Comparison of ENCODE assay signal across 12 cellular contexts in genomic region chr5:177782792-177783633, GRCh38. TPM values are rescaled to one million over a fixed set of nuclear protein-coding genes. Genes with fewer than 3 reads are reported as not detected.
DNase-seq lines count a peak whose midpoint lies in the region; ATAC-seq and TF ChIP-seq lines count a peak whose summit lies in the region.
"Not testable (repeated sequence)": the region's sequence is repeated elsewhere in the genome, so short reads cannot be mapped to it uniquely, and the experiment has no call there.
"Had no signal": no experiment of that assay in that cellular context is flagged by ENCODE, and none has a peak within 500 bp of the region (broad histone marks: within the 10 kb centered on the region; RNA-seq: fewer than 3 reads in every experiment).

TSS of gene FAM153A (minus strand) at chr5:177782899.

- not testable (repeated sequence) for H3K9me3 Mint-ChIP-seq in activated CD8-positive, alpha-beta memory T cell treated with anti-CD3 and anti-CD28 coated beads, Interleukin-2, amount 10 ng/mL, durations not matched to agents 7 days and 5 days (ENCODE audit: low read depth)

- H3K27ac ChIP-seq in body of pancreas; lung (ENCODE audit: low read depth in 1 of 2, low read length in 1 of 2); spleen: not testable (repeated sequence)

- H3K4me1 Mint-ChIP-seq in T-helper 17 cell; activated CD8-positive, alpha-beta memory T cell treated with anti-CD3 and anti-CD28 coated beads, Interleukin-2, amount 10 ng/mL, durations not matched to agents 7 days and 5 days: not testable (repeated sequence)

- not testable (repeated sequence) for H3K4me3 ChIP-seq in body of pancreas, lung
- peak within 1 kb of the TSS in 2 of 8 donors; percentile 9 to 12 for H3K4me3 ChIP-seq in spleen

- peak within 1 kb of the TSS; percentile 41 for H3K4me3 Mint-ChIP-seq in T-helper 17 cell
- not testable (repeated sequence) for H3K4me3 Mint-ChIP-seq in activated CD8-positive, alpha-beta memory T cell treated with anti-CD3 and anti-CD28 coated beads, Interleukin-2, amount 10 ng/mL, durations not matched to agents 7 days and 5 days

- not testable (repeated sequence) for H3K27me3 Mint-ChIP-seq in T-helper 17 cell; activated CD8-positive, alpha-beta memory T cell treated with anti-CD3 and anti-CD28 coated beads, Interleukin-2, amount 10 ng/mL, durations not matched to agents 7 days and 5 days

- H3K36me3 ChIP-seq in body of pancreas (replicated peaks in 1 of 2; ENCODE audit: insufficient read depth in 1 of 2, low read depth in 2 of 2); lung (ENCODE audit: control insufficient read depth in 2 of 2, insufficient read depth in 2 of 2, low read length in 2 of 2); spleen: not testable (repeated sequence)

- CTCF ChIA-PET in activated CD8-positive, alpha-beta memory T cell treated with anti-CD3 and anti-CD28 coated beads, Interleukin-2, amount 10 ng/mL, durations not matched to agents 7 days and 5 days (lab: Charles Lee) = not testable (repeated sequence)

- intact Hi-C loops in body of pancreas (cut with DNase I); Right ventricle myocardium superior (cut with DNase I); spleen (cut with DNase I; ENCODE audit: low total_unique reads): not testable (repeated sequence)

- not testable (repeated sequence) for H3K27me3 ChIP-seq in body of pancreas; lung (ENCODE audit: control insufficient read depth, insufficient read depth); spleen (replicated peaks in 1 of 7)

- not testable (repeated sequence) for TF ChIP-seq POLR2A in body of pancreas (IDR thresholded peaks at IDR 0.05); spleen (IDR thresholded peaks at IDR 0.05)

- not testable (repeated sequence) for H3K4me1 ChIP-seq in body of pancreas; lung (ENCODE audit: control insufficient read depth in 2 of 2, insufficient read depth in 2 of 2, low read length in 2 of 2); spleen

- H3K9me3 ChIP-seq in T-helper 17 cell (ENCODE audit: control insufficient read depth, low read length, poor library complexity, severe bottlenecking); body of pancreas; lung (ENCODE audit: control insufficient read depth in 2 of 2, insufficient read depth in 1 of 2, low read length in 1 of 2); spleen: not testable (repeated sequence)

- DNase-seq in T-helper 17 cell; activated CD8-positive, alpha-beta memory T cell treated with anti-CD3 and anti-CD28 coated beads, Interleukin-2, amount 10 ng/mL, durations not matched to agents 7 days and 5 days; body of pancreas; Right ventricle myocardium superior; lung (ENCODE audit: low spot score); spleen; ureter (ENCODE audit: low spot score): not testable (repeated sequence)

- WGBS in body of pancreas, 2 donors = 49% methylated on average over 4 of the region's 67 CpGs; no CpG with 5 or more reads in 1 of the 2 donors
- WGBS in lung, 2 donors = 9 to 10% methylated on average over 13 to 16 of the region's 67 CpGs
- 8 to 38% (median 10%) methylated on average over 7 to 14 of the region's 67 CpGs; no CpG with 5 or more reads in 2 of the 5 donors for WGBS in spleen, 5 donors

- ATAC-seq in GM18498 (IDR thresholded peaks at IDR 0.05; ENCODE audit: unreplicated experiment) (peak; percentile 71), T-helper 17 cell (peak; percentile 98), body of pancreas (peak; percentile 88), Right ventricle myocardium superior (ENCODE audit: poor library complexity) (peak; percentile 53), lung (ENCODE audit: insufficient read depth, low FRiP score) (peak; percentile 72)
- ATAC-seq in activated CD8-positive, alpha-beta memory T cell treated with anti-CD3 and anti-CD28 coated beads, Interleukin-2, amount 10 ng/mL, durations not matched to agents 7 days and 5 days = peak; percentile 92

- TF ChIP-seq CTCF in body of pancreas (IDR thresholded peaks at IDR 0.05); lung (IDR thresholded peaks at IDR 0.05; ENCODE audit: control extremely low read depth, extremely low read depth); spleen (IDR thresholded peaks at IDR 0.05 in 8 of 11, conservative IDR thresholded peaks at IDR 0.05 in 3 of 11): not testable (repeated sequence)

- H3K27ac Mint-ChIP-seq in T-helper 17 cell; activated CD8-positive, alpha-beta memory T cell treated with anti-CD3 and anti-CD28 coated beads, Interleukin-2, amount 10 ng/mL, durations not matched to agents 7 days and 5 days: not testable (repeated sequence)

- not testable (repeated sequence) for H3K36me3 Mint-ChIP-seq in T-helper 17 cell (ENCODE audit: low read depth); activated CD8-positive, alpha-beta memory T cell treated with anti-CD3 and anti-CD28 coated beads, Interleukin-2, amount 10 ng/mL, durations not matched to agents 7 days and 5 days

RNA-seq across cellular contexts. Expression of gene FAM153A, which starts in this region (rescaled TPM):
- 10 to 100 TPM; 10.9 to 63.9 TPM for total RNA-seq in T-helper 17 cell
- 1 to 10 TPM in 1 of 2 experiments, under 1 TPM in 1; 0.54 to 6.9 TPM for total RNA-seq in activated CD8-positive, alpha-beta memory T cell treated with anti-CD3 and anti-CD28 coated beads, Interleukin-2, amount 10 ng/mL, durations not matched to agents 7 days and 5 days
- total RNA-seq in body of pancreas = 1 to 10 TPM; 1.6 to 1.8 TPM
- 0.56 TPM for total RNA-seq in Right ventricle myocardium superior
- 10 to 100 TPM in 1 of 2 donors, not detected in 1; 14.4 TPM for total RNA-seq in lung
- polyA plus RNA-seq in lung = 1 to 10 TPM; 2.2 to 3.5 TPM
- total RNA-seq in spleen = 10 to 100 TPM; 32.0 to 94.7 (median 56.2) TPM
- 10 to 100 TPM; 18.4 to 24.5 (median 23.5) TPM for polyA plus RNA-seq in spleen
- 35.5 TPM for total RNA-seq in ureter
- total RNA-seq: Daoy, dermis microvascular lymphatic vessel endothelial cell, endothelial cell of umbilical vein had no signal
- polyA plus RNA-seq: AG04450, endothelial cell of umbilical vein had no signal

Comparison
In these comparisons a context has a peak if more than half of its experiments do, and no peak if none do; other contexts are left out.
1. RNA of gene FAM153A (polyA plus RNA-seq): 18.4 to 24.5 TPM in spleen; 2.2 to 3.5 TPM in lung; every median in the first group is over 4 times any median in the second.
2. Peak in ATAC-seq in Right ventricle myocardium superior; RNA of the gene not detected or under 1 TPM.
3. Peak in every context shown above with its lines, with median percentiles within 50 percentile points of each other: ATAC-seq.